ENCODE assay signal across 13 cellular contexts in genomic region chr5:174533771-174534221, GRCh38.
DNase-seq lines count a peak whose midpoint lies in the region; ATAC-seq and TF ChIP-seq lines count a peak whose summit lies in the region.
"Had no signal": no experiment of that assay in that cellular context is flagged by ENCODE, and none has a peak within 500 bp of the region (broad histone marks: within the 10 kb centered on the region; RNA-seq: fewer than 3 reads in every experiment).

No MANE protein-coding gene starts in this region.

- H3K27ac ChIP-seq in AG04450 (ENCODE audit: low read depth, low read length) (peak overlapping the region; percentile 91), uterus (no peak overlapping the region)

- TF ChIP-seq CTCF in AG04450 (IDR thresholded peaks at IDR 0.05; ENCODE audit: low read depth, low read length) = no peak
- TF ChIP-seq CTCF in uterus (IDR thresholded peaks at IDR 0.05) = no peak

- CTCF ChIA-PET in AG04450 (lab: Charles Lee) = interaction anchor here (2.0 kb wide), 1 partner anchor 114 kb away, joined by 6 read pairs; no protein-coding TSS in a partner anchor

- no peak for TF ChIP-seq POLR2A in uterus (IDR thresholded peaks at IDR 0.05)

- no peak overlapping the region for H3K4me3 ChIP-seq in AG04450 (ENCODE audit: low read depth, low read length)
- no peak overlapping the region for H3K4me3 ChIP-seq in uterus

- intact Hi-C loops in uterus (cut with DNase I; ENCODE audit: low total_unique reads) = no loop called here

- H3K36me3 ChIP-seq in uterus = no peaks in the 10 kb centered on the region
- H3K36me3 ChIP-seq: BE2C had no signal

- H3K27me3 ChIP-seq in AG04450 (ENCODE audit: control insufficient read depth, insufficient read depth, low read length) = no peaks in the 10 kb centered on the region
- no peaks in the 10 kb centered on the region for H3K27me3 ChIP-seq in uterus
- H3K27me3 ChIP-seq: BE2C had no signal

- DNase-seq in AG04450 (ENCODE audit: low read depth, low spot score) = peak; percentile 96
- DNase-seq in LoVo (ENCODE audit: low spot score) = peak; percentile 85
- peak; percentile 80 for DNase-seq in amniotic epithelial cell (ENCODE audit: low read depth)
- peak; percentile 91 for DNase-seq in kidney tubule cell (ENCODE audit: low spot score)
- DNase-seq in uterus = no peak
- DNase-seq in activated naive CD4-positive, alpha-beta T cell (lab: John Stamatoyannopoulos, UW) = no peak
- DNase-seq: activated naive CD8-positive, alpha-beta T cell treated with anti-CD3 and anti-CD28 coated beads for 36 hours; BE2C; NCI-H1436 had no signal

- H3K9me3 ChIP-seq in AG04450 (ENCODE audit: control insufficient read depth, insufficient read depth, low read length) (no peaks in the 10 kb centered on the region), uterus (no peaks in the 10 kb centered on the region)
- H3K9me3 ChIP-seq: BE2C had no signal

- no peak for ATAC-seq in HG02763 (IDR thresholded peaks at IDR 0.05; ENCODE audit: unreplicated experiment)
- no peak for ATAC-seq in GM19023 (IDR thresholded peaks at IDR 0.05; ENCODE audit: unreplicated experiment)
- ATAC-seq: sciatic nerve; stimulated activated effector memory CD8-positive, alpha-beta T cell treated with anti-CD3 and anti-CD28 coated beads, Interleukin-12 subunit alpha, Interleukin-12 subunit beta, amount 100 ng/mL, for 72 hours had no signal

- POLR2A ChIA-PET in AG04450 (lab: Yijun Ruan, JAX) = interaction anchor here (0.6 to 1.4 kb wide), 4 partner anchors 16 to 190 kb away, joined by 3 to 5 read pairs (median 4); partner anchors contain the start of gene MSX2

- H3K4me1 ChIP-seq in uterus = no peaks in the 10 kb centered on the region

Comparison
In these comparisons a context has a peak if more than half of its experiments do, and no peak if none do; other contexts are left out.
1. DNase-seq: peak in AG04450 (single experiment), LoVo (single experiment), amniotic epithelial cell (single experiment) and kidney tubule cell (single experiment); none in uterus (0 of 2) and activated naive CD4-positive, alpha-beta T cell (0 of 4).